In genomic region chr3:69084668-69085542, GRCh38 we compare ENCODE assay signal across 1 cellular context.
TF ChIP-seq lines count a peak whose summit lies in the region.

Gene ARL6IP5 (plus strand): TSS chr3:69084937. CDS start chr3:69085048, 111 bp downstream.

TF ChIP-seq in GM12878, 131 proteins besides CTCF, POLR2A, EP300 and RAD21 (continued from another document and continues in another):
- TF ChIP-seq ZNF384 (IDR thresholded peaks at IDR 0.05; ENCODE audit: borderline replicate concordance, low read depth, low read length) (no peak), MTA2 (IDR thresholded peaks at IDR 0.05; ENCODE audit: low read depth) (peak; percentile 67), KAT2A (conservative IDR thresholded peaks at IDR 0.05; ENCODE audit: control insufficient read depth, low read depth, low read length) (no peak), CBFB (IDR thresholded peaks at IDR 0.05; ENCODE audit: low read depth) (peak; percentile 77), ZNF592 (IDR thresholded peaks at IDR 0.05) (no peak), NR2C1 (IDR thresholded peaks at IDR 0.05) (no peak), GABPA (IDR thresholded peaks at IDR 0.05; ENCODE audit: low read depth) (no peak), ETV6 (conservative IDR thresholded peaks at IDR 0.05 in 1 of 2, IDR thresholded peaks at IDR 0.05 in 1 of 2; ENCODE audit: borderline replicate concordance in 1 of 2, low read depth in 1 of 2) (peak in 1 of 2 experiments; percentile 70; a peak in 1 of 4 replicates), NFIC (IDR thresholded peaks at IDR 0.05; ENCODE audit: low read depth, low read length) (no peak; the same call in 1 of the 2 replicates), HCFC1 (IDR thresholded peaks at IDR 0.05; ENCODE audit: low read length) (no peak), KDM1A (IDR thresholded peaks at IDR 0.05; ENCODE audit: borderline replicate concordance) (no peak), FOS (IDR thresholded peaks at IDR 0.05; ENCODE audit: borderline replicate concordance, extremely low read depth, insufficient read length) (no peak), IKZF2 (IDR thresholded peaks at IDR 0.05) (peak; percentile 97), ZBED1 (IDR thresholded peaks at IDR 0.05; ENCODE audit: borderline replicate concordance) (0 out of 2 replicates have a peak, but pooled peaks have one; percentile 77), ELK1 (IDR thresholded peaks at IDR 0.05; ENCODE audit: low read depth, low read length) (no peak), ATF3 (IDR thresholded peaks at IDR 0.05; ENCODE audit: borderline replicate concordance, extremely low read depth, low read depth, low read length) (no peak), LARP7 (IDR thresholded peaks at IDR 0.05) (no peak; the same call in 1 of the 2 replicates), CHD1 (IDR thresholded peaks at IDR 0.05; ENCODE audit: low read depth, low read length) (no peak), TAF1 (IDR thresholded peaks at IDR 0.05; ENCODE audit: borderline replicate concordance, low read depth, low read length) (no peak; the same call in 1 of the 2 replicates), CBX3 (IDR thresholded peaks at IDR 0.05; ENCODE audit: borderline replicate concordance, low read depth) (no peak), TCF12 (IDR thresholded peaks at IDR 0.05; ENCODE audit: low read depth, low read length) (peak; percentile 31; the same call in 1 of the 2 replicates), NFXL1 (IDR thresholded peaks at IDR 0.05; ENCODE audit: borderline replicate concordance) (no peak), POLR2AphosphoS2 (IDR thresholded peaks at IDR 0.05; ENCODE audit: low read depth, low read length) (no peak), BHLHE40 (IDR thresholded peaks at IDR 0.05; ENCODE audit: borderline replicate concordance in 1 of 2, low read depth in 2 of 2, low read length in 1 of 2) (no peak; a peak in 2 of 4 replicates), ZBTB4 (CRISPR knock-in tag; IDR thresholded peaks at IDR 0.05) (no peak), NR2C2 (IDR thresholded peaks at IDR 0.05; ENCODE audit: borderline replicate concordance, control insufficient read depth, insufficient read length, low read depth) (no peak), HSF1 (IDR thresholded peaks at IDR 0.05; ENCODE audit: low read depth, low read length) (no peak; the same call in 1 of the 2 replicates), CHD4 (IDR thresholded peaks at IDR 0.05) (no peak), SIN3A (IDR thresholded peaks at IDR 0.05; ENCODE audit: low read depth, low read length) (peak; percentile 86), RAD51 (IDR thresholded peaks at IDR 0.05) (0 out of 2 replicates have a peak, but pooled peaks have one; percentile 29), WRNIP1 (IDR thresholded peaks at IDR 0.05; ENCODE audit: borderline replicate concordance, low read depth, low read length) (no peak)
- TF ChIP-seq, protein P1, sequence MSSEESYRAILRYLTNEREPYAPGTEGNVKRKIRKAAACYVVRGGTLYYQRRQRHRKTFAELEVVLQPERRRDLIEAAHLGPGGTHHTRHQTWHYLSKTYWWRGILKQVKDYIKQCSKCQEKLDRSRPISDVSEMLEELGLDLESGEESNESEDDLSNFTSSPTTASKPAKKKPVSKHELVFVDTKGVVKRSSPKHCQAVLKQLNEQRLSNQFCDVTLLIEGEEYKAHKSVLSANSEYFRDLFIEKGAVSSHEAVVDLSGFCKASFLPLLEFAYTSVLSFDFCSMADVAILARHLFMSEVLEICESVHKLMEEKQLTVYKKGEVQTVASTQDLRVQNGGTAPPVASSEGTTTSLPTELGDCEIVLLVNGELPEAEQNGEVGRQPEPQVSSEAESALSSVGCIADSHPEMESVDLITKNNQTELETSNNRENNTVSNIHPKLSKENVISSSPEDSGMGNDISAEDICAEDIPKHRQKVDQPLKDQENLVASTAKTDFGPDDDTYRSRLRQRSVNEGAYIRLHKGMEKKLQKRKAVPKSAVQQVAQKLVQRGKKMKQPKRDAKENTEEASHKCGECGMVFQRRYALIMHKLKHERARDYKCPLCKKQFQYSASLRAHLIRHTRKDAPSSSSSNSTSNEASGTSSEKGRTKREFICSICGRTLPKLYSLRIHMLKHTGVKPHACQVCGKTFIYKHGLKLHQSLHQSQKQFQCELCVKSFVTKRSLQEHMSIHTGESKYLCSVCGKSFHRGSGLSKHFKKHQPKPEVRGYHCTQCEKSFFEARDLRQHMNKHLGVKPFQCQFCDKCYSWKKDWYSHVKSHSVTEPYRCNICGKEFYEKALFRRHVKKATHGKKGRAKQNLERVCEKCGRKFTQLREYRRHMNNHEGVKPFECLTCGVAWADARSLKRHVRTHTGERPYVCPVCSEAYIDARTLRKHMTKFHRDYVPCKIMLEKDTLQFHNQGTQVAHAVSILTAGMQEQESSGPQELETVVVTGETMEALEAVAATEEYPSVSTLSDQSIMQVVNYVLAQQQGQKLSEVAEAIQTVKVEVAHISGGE (CRISPR knock-in tag; IDR thresholded peaks at IDR 0.05): no peak
- TF ChIP-seq, protein P2, sequence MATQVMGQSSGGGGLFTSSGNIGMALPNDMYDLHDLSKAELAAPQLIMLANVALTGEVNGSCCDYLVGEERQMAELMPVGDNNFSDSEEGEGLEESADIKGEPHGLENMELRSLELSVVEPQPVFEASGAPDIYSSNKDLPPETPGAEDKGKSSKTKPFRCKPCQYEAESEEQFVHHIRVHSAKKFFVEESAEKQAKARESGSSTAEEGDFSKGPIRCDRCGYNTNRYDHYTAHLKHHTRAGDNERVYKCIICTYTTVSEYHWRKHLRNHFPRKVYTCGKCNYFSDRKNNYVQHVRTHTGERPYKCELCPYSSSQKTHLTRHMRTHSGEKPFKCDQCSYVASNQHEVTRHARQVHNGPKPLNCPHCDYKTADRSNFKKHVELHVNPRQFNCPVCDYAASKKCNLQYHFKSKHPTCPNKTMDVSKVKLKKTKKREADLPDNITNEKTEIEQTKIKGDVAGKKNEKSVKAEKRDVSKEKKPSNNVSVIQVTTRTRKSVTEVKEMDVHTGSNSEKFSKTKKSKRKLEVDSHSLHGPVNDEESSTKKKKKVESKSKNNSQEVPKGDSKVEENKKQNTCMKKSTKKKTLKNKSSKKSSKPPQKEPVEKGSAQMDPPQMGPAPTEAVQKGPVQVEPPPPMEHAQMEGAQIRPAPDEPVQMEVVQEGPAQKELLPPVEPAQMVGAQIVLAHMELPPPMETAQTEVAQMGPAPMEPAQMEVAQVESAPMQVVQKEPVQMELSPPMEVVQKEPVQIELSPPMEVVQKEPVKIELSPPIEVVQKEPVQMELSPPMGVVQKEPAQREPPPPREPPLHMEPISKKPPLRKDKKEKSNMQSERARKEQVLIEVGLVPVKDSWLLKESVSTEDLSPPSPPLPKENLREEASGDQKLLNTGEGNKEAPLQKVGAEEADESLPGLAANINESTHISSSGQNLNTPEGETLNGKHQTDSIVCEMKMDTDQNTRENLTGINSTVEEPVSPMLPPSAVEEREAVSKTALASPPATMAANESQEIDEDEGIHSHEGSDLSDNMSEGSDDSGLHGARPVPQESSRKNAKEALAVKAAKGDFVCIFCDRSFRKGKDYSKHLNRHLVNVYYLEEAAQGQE (IDR thresholded peaks at IDR 0.05; ENCODE audit: low read depth, low read length): no peak
- TF ChIP-seq, protein P3, sequence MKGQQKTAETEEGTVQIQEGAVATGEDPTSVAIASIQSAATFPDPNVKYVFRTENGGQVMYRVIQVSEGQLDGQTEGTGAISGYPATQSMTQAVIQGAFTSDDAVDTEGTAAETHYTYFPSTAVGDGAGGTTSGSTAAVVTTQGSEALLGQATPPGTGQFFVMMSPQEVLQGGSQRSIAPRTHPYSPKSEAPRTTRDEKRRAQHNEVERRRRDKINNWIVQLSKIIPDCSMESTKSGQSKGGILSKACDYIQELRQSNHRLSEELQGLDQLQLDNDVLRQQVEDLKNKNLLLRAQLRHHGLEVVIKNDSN (IDR thresholded peaks at IDR 0.05; ENCODE audit: borderline replicate concordance, extremely low read length, insufficient read depth, low read depth, low read length): no peak
- TF ChIP-seq, protein P4, sequence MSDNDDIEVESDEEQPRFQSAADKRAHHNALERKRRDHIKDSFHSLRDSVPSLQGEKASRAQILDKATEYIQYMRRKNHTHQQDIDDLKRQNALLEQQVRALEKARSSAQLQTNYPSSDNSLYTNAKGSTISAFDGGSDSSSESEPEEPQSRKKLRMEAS (IDR thresholded peaks at IDR 0.05; ENCODE audit: low read depth, low read length): no peak
- TF ChIP-seq, protein P5, sequence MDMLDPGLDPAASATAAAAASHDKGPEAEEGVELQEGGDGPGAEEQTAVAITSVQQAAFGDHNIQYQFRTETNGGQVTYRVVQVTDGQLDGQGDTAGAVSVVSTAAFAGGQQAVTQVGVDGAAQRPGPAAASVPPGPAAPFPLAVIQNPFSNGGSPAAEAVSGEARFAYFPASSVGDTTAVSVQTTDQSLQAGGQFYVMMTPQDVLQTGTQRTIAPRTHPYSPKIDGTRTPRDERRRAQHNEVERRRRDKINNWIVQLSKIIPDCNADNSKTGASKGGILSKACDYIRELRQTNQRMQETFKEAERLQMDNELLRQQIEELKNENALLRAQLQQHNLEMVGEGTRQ (IDR thresholded peaks at IDR 0.05; ENCODE audit: borderline replicate concordance, low read depth, low read length): no peak
